ENCODE assay signal across 25 cellular contexts in genomic region chr12:53955776-53956250, GRCh38. TPM values are rescaled to one million over a fixed set of nuclear protein-coding genes. Genes with fewer than 3 reads are reported as not detected.
DNase-seq lines count a peak whose midpoint lies in the region; ATAC-seq and TF ChIP-seq lines count a peak whose summit lies in the region.
"Had no signal": no experiment of that assay in that cellular context is flagged by ENCODE, and none has a peak within 500 bp of the region (broad histone marks: within the 10 kb centered on the region; RNA-seq: fewer than 3 reads in every experiment).

No MANE protein-coding gene starts in this region.

- POLR2A ChIA-PET in activated CD8-positive, alpha-beta T cell treated with anti-CD3 and anti-CD28 coated beads, Interleukin-2, amount 10 ng/mL, durations not matched to agents 7 days and 5 days (lab: Charles Lee): no interaction called here
- POLR2A ChIA-PET in activated CD8-positive, alpha-beta T cell treated with anti-CD3 and anti-CD28 coated beads for 36 hours (lab: Charles Lee): interaction anchor here (0.5 kb wide), 1 partner anchor 44 kb away, joined by 3 read pairs; no protein-coding TSS in a partner anchor
- POLR2A ChIA-PET in Caco-2 (lab: Charles Lee): no interaction called here
- POLR2A ChIA-PET in naive thymus-derived CD8-positive, alpha-beta T cell (lab: Charles Lee): no interaction called here

- peak overlapping the region; percentile 55 for H3K27ac Mint-ChIP-seq in activated CD8-positive, alpha-beta T cell treated with anti-CD3 and anti-CD28 coated beads, Interleukin-2, amount 10 ng/mL, durations not matched to agents 7 days and 5 days
- no peak overlapping the region for H3K27ac Mint-ChIP-seq in activated CD8-positive, alpha-beta T cell treated with anti-CD3 and anti-CD28 coated beads for 36 hours
- no peak overlapping the region for H3K27ac Mint-ChIP-seq in Caco-2 (ENCODE audit: unreplicated experiment)
- H3K27ac Mint-ChIP-seq in activated naive CD8-positive, alpha-beta T cell treated with anti-CD3 and anti-CD28 coated beads, Interleukin-2, amount 50 U/mL, for 24 hours: peak overlapping the region; percentile 16
- H3K27ac Mint-ChIP-seq in naive thymus-derived CD8-positive, alpha-beta T cell: peak overlapping the region in 2 of 10 donors; percentile 63 to 83
- H3K27ac Mint-ChIP-seq: CD4-positive, alpha-beta T cell had no signal

- no peaks in the 10 kb centered on the region for H3K9me3 ChIP-seq in Caco-2
- H3K9me3 ChIP-seq: breast epithelium, HAP-1, left ventricle myocardium inferior had no signal

- H3K4me3 ChIP-seq in Caco-2 (ENCODE audit: low read depth, low read length): peak overlapping the region; percentile 94
- H3K4me3 ChIP-seq: HAP-1, left ventricle myocardium inferior had no signal

- H3K9me3 Mint-ChIP-seq in activated CD8-positive, alpha-beta T cell treated with anti-CD3 and anti-CD28 coated beads, Interleukin-2, amount 10 ng/mL, durations not matched to agents 7 days and 5 days (ENCODE audit: insufficient read depth): no peaks in the 10 kb centered on the region
- no peaks in the 10 kb centered on the region for H3K9me3 Mint-ChIP-seq in activated CD8-positive, alpha-beta T cell treated with anti-CD3 and anti-CD28 coated beads for 36 hours
- no peaks in the 10 kb centered on the region for H3K9me3 Mint-ChIP-seq in Caco-2 (ENCODE audit: unreplicated experiment)
- H3K9me3 Mint-ChIP-seq in activated naive CD8-positive, alpha-beta T cell treated with anti-CD3 and anti-CD28 coated beads, Interleukin-2, amount 50 U/mL, for 24 hours: no peaks in the 10 kb centered on the region
- peaks cover 0 to 15% (median 0%) of the 10 kb centered on the region in 9 donors for H3K9me3 Mint-ChIP-seq in naive thymus-derived CD8-positive, alpha-beta T cell
- H3K9me3 Mint-ChIP-seq: CD4-positive, alpha-beta T cell had no signal

- no TSS peak for BruUV-seq in Caco-2 (replicated peaks; lab: Mats Ljungman, UMichigan)

- no peak for ATAC-seq in activated CD8-positive, alpha-beta T cell treated with anti-CD3 and anti-CD28 coated beads, Interleukin-2, amount 10 ng/mL, durations not matched to agents 7 days and 5 days
- ATAC-seq in activated CD8-positive, alpha-beta T cell treated with anti-CD3 and anti-CD28 coated beads for 36 hours: no peak
- ATAC-seq in activated naive CD8-positive, alpha-beta T cell treated with anti-CD3 and anti-CD28 coated beads, Interleukin-2, amount 50 U/mL, for 24 hours: no peak
- no peak for ATAC-seq in naive thymus-derived CD8-positive, alpha-beta T cell
- ATAC-seq: activated CD4-positive, CD25-positive, alpha-beta regulatory T cell treated with anti-CD3 and anti-CD28 coated beads, Interleukin-2, amount 50 U/mL, for 24 hours had no signal

- H3K27me3 Mint-ChIP-seq in activated CD8-positive, alpha-beta T cell treated with anti-CD3 and anti-CD28 coated beads, Interleukin-2, amount 10 ng/mL, durations not matched to agents 7 days and 5 days (ENCODE audit: low read depth): peaks cover 92% of the 10 kb centered on the region
- H3K27me3 Mint-ChIP-seq in activated CD8-positive, alpha-beta T cell treated with anti-CD3 and anti-CD28 coated beads for 36 hours: peaks cover 91% of the 10 kb centered on the region
- no peaks in the 10 kb centered on the region for H3K27me3 Mint-ChIP-seq in Caco-2 (ENCODE audit: insufficient read depth, unreplicated experiment)
- peaks cover 86% of the 10 kb centered on the region for H3K27me3 Mint-ChIP-seq in activated naive CD8-positive, alpha-beta T cell treated with anti-CD3 and anti-CD28 coated beads, Interleukin-2, amount 50 U/mL, for 24 hours
- H3K27me3 Mint-ChIP-seq in naive thymus-derived CD8-positive, alpha-beta T cell: peaks cover 52 to 95% (median 73%) of the 10 kb centered on the region in 5 donors

- CTCF ChIA-PET in activated CD8-positive, alpha-beta T cell treated with anti-CD3 and anti-CD28 coated beads, Interleukin-2, amount 10 ng/mL, durations not matched to agents 7 days and 5 days (lab: Charles Lee): no interaction called here
- CTCF ChIA-PET in activated CD8-positive, alpha-beta T cell treated with anti-CD3 and anti-CD28 coated beads for 36 hours (lab: Charles Lee): interaction anchor here (1.0 kb wide), 1 partner anchor 9 kb away, joined by 3 read pairs; no protein-coding TSS in a partner anchor
- CTCF ChIA-PET in Caco-2 (lab: Charles Lee): interaction anchor here (1.2 kb wide), 1 partner anchor 17 kb away, joined by 16 read pairs; the partner anchor contains the start of gene HOXC13

- peak overlapping the region; percentile 29 for H3K4me3 Mint-ChIP-seq in activated CD8-positive, alpha-beta T cell treated with anti-CD3 and anti-CD28 coated beads, Interleukin-2, amount 10 ng/mL, durations not matched to agents 7 days and 5 days
- no peak overlapping the region for H3K4me3 Mint-ChIP-seq in activated CD8-positive, alpha-beta T cell treated with anti-CD3 and anti-CD28 coated beads for 36 hours
- peak overlapping the region; percentile 71 for H3K4me3 Mint-ChIP-seq in Caco-2 (ENCODE audit: unreplicated experiment)
- H3K4me3 Mint-ChIP-seq in activated naive CD8-positive, alpha-beta T cell treated with anti-CD3 and anti-CD28 coated beads, Interleukin-2, amount 50 U/mL, for 24 hours: no peak overlapping the region
- peak overlapping the region in 7 of 10 donors; percentile 4 to 60 (median 36) for H3K4me3 Mint-ChIP-seq in naive thymus-derived CD8-positive, alpha-beta T cell
- H3K4me3 Mint-ChIP-seq: CD4-positive, alpha-beta T cell had no signal

- no peak for DNase-seq in activated CD8-positive, alpha-beta T cell treated with anti-CD3 and anti-CD28 coated beads, Interleukin-2, amount 10 ng/mL, durations not matched to agents 7 days and 5 days
- DNase-seq in activated CD8-positive, alpha-beta T cell treated with anti-CD3 and anti-CD28 coated beads for 36 hours: no peak
- no peak for DNase-seq in Caco-2
- no peak for DNase-seq in activated naive CD8-positive, alpha-beta T cell treated with anti-CD3 and anti-CD28 coated beads, Interleukin-2, amount 50 U/mL, for 24 hours
- DNase-seq in naive thymus-derived CD8-positive, alpha-beta T cell: no peak
- DNase-seq in kidney glomerular epithelial cell (lab: John Stamatoyannopoulos, UW): no peak
- no peak for DNase-seq in central memory CD4-positive, alpha-beta T cell
- no peak for DNase-seq in pons (ENCODE audit: low spot score)
- DNase-seq: CD4-positive, alpha-beta T cell; DMS79; left ventricle myocardium inferior; NCI-H1436; NCI-H2171 treated with DMSO at 0.1 percent for 48 hours; NCI-H774; PC-3; stimulated activated CD4-positive, alpha-beta T cell treated with anti-CD3 and anti-CD28 coated beads, Interleukin-12 subunit alpha, Interleukin-12 subunit beta, amount 100 ng/mL, for 4 hours; stimulated activated CD8-positive, alpha-beta memory T cell treated with anti-CD3 and anti-CD28 coated beads, Interleukin-4, amount 100 ng/mL, for 48 hours had no signal

- TF ChIP-seq CTCF in activated CD8-positive, alpha-beta T cell treated with anti-CD3 and anti-CD28 coated beads for 36 hours (IDR thresholded peaks at IDR 0.05): no peak
- TF ChIP-seq CTCF in Caco-2 (IDR thresholded peaks at IDR 0.05; ENCODE audit: insufficient read depth in 1 of 2, low read depth in 1 of 2, low read length in 1 of 2, severe bottlenecking in 1 of 2, unreplicated experiment in 1 of 2): no peak

- H3K36me3 Mint-ChIP-seq in activated CD8-positive, alpha-beta T cell treated with anti-CD3 and anti-CD28 coated beads, Interleukin-2, amount 10 ng/mL, durations not matched to agents 7 days and 5 days (ENCODE audit: low read depth): peaks cover 9% of the 10 kb centered on the region
- no peaks in the 10 kb centered on the region for H3K36me3 Mint-ChIP-seq in activated CD8-positive, alpha-beta T cell treated with anti-CD3 and anti-CD28 coated beads for 36 hours (ENCODE audit: low read depth)
- peaks cover 9% of the 10 kb centered on the region for H3K36me3 Mint-ChIP-seq in Caco-2 (ENCODE audit: insufficient read depth, unreplicated experiment)
- H3K36me3 Mint-ChIP-seq in activated naive CD8-positive, alpha-beta T cell treated with anti-CD3 and anti-CD28 coated beads, Interleukin-2, amount 50 U/mL, for 24 hours (ENCODE audit: low read depth): no peaks in the 10 kb centered on the region
- peaks cover 5 to 10% (median 6%) of the 10 kb centered on the region in 3 donors for H3K36me3 Mint-ChIP-seq in naive thymus-derived CD8-positive, alpha-beta T cell

- H3K36me3 ChIP-seq in Caco-2 (ENCODE audit: control insufficient read depth, insufficient read depth, low read length): no peaks in the 10 kb centered on the region
- H3K36me3 ChIP-seq: breast epithelium, HAP-1, left ventricle myocardium inferior had no signal

- H3K27me3 ChIP-seq in Caco-2 (replicated peaks; ENCODE audit: control insufficient read depth, insufficient read depth, low read length): no peaks in the 10 kb centered on the region

- H3K4me1 ChIP-seq in Caco-2: peaks cover 24% of the 10 kb centered on the region
- H3K4me1 ChIP-seq: breast epithelium had no signal

- intact Hi-C loops in activated CD8-positive, alpha-beta T cell treated with anti-CD3 and anti-CD28 coated beads for 36 hours (cut with micrococcal nuclease): loop anchor here (5.0 kb wide), 1 partner anchor 36 kb away; no protein-coding TSS in a partner anchor
- intact Hi-C loops in Caco-2 (cut with micrococcal nuclease; ENCODE audit: unreplicated experiment): loop anchor here (2.0 kb wide), 1 partner anchor 23 kb away; no protein-coding TSS in a partner anchor

- peaks cover 14% of the 10 kb centered on the region for H3K4me1 Mint-ChIP-seq in activated CD8-positive, alpha-beta T cell treated with anti-CD3 and anti-CD28 coated beads, Interleukin-2, amount 10 ng/mL, durations not matched to agents 7 days and 5 days (ENCODE audit: low read depth)
- H3K4me1 Mint-ChIP-seq in activated CD8-positive, alpha-beta T cell treated with anti-CD3 and anti-CD28 coated beads for 36 hours (ENCODE audit: low read depth): peaks cover 21% of the 10 kb centered on the region
- peaks cover 14% of the 10 kb centered on the region for H3K4me1 Mint-ChIP-seq in Caco-2 (ENCODE audit: low read depth, unreplicated experiment)
- H3K4me1 Mint-ChIP-seq in activated naive CD8-positive, alpha-beta T cell treated with anti-CD3 and anti-CD28 coated beads, Interleukin-2, amount 50 U/mL, for 24 hours: peaks cover 9% of the 10 kb centered on the region
- peaks cover 15 to 55% (median 34%) of the 10 kb centered on the region in 4 donors for H3K4me1 Mint-ChIP-seq in naive thymus-derived CD8-positive, alpha-beta T cell

RNA-seq across cellular contexts. Expression of gene HOXC12, which starts 1.1 kb away (rescaled TPM):
- total RNA-seq in activated CD8-positive, alpha-beta T cell treated with anti-CD3 and anti-CD28 coated beads, Interleukin-2, amount 10 ng/mL, durations not matched to agents 7 days and 5 days: not detected
- total RNA-seq in activated CD8-positive, alpha-beta T cell treated with anti-CD3 and anti-CD28 coated beads for 36 hours: not detected
- total RNA-seq in Caco-2 (2022): 9.4 and 10.3 TPM in 2 replicates
- total RNA-seq in naive thymus-derived CD8-positive, alpha-beta T cell: not detected
- not detected for polyA plus RNA-seq in naive thymus-derived CD8-positive, alpha-beta T cell
- total RNA-seq: CD4-positive, alpha-beta T cell; HepG2; left ventricle myocardium inferior; mononuclear cell; renal cortical epithelial cell had no signal
- polyA plus RNA-seq: AG04450, HepG2 had no signal

RNA-seq across cellular contexts. Expression of gene HOXC11, which starts 17.1 kb away (rescaled TPM):
- not detected for total RNA-seq in activated CD8-positive, alpha-beta T cell treated with anti-CD3 and anti-CD28 coated beads, Interleukin-2, amount 10 ng/mL, durations not matched to agents 7 days and 5 days
- not detected for total RNA-seq in activated CD8-positive, alpha-beta T cell treated with anti-CD3 and anti-CD28 coated beads for 36 hours
- 1.7 and 2.2 TPM in 2 replicates for total RNA-seq in Caco-2 (2022)
- not detected for total RNA-seq in naive thymus-derived CD8-positive, alpha-beta T cell
- polyA plus RNA-seq in naive thymus-derived CD8-positive, alpha-beta T cell: not detected
- total RNA-seq: CD4-positive, alpha-beta T cell; HepG2; left ventricle myocardium inferior; mononuclear cell had no signal
- polyA plus RNA-seq: AG04450, HepG2 had no signal

RNA-seq across cellular contexts. Expression of gene HOXC13, which starts 17.2 kb away (rescaled TPM):
- not detected for total RNA-seq in activated CD8-positive, alpha-beta T cell treated with anti-CD3 and anti-CD28 coated beads, Interleukin-2, amount 10 ng/mL, durations not matched to agents 7 days and 5 days
- not detected for total RNA-seq in activated CD8-positive, alpha-beta T cell treated with anti-CD3 and anti-CD28 coated beads for 36 hours
- 6.4 and 7.3 TPM in 2 replicates for total RNA-seq in Caco-2 (2022)
- total RNA-seq in naive thymus-derived CD8-positive, alpha-beta T cell: not detected
- not detected for polyA plus RNA-seq in naive thymus-derived CD8-positive, alpha-beta T cell
- total RNA-seq: CD4-positive, alpha-beta T cell; fibroblast of villous mesenchyme; left ventricle myocardium inferior; mononuclear cell had no signal
- polyA plus RNA-seq: AG04450, HepG2 had no signal

RNA-seq across cellular contexts. Expression of gene HOTAIR, which starts 18.9 kb away (rescaled TPM):
- not detected for total RNA-seq in activated CD8-positive, alpha-beta T cell treated with anti-CD3 and anti-CD28 coated beads, Interleukin-2, amount 10 ng/mL, durations not matched to agents 7 days and 5 days
- total RNA-seq in activated CD8-positive, alpha-beta T cell treated with anti-CD3 and anti-CD28 coated beads for 36 hours: not detected
- 1.6 and 1.9 TPM in 2 replicates for total RNA-seq in Caco-2 (2022)
- total RNA-seq in naive thymus-derived CD8-positive, alpha-beta T cell: not detected
- polyA plus RNA-seq in naive thymus-derived CD8-positive, alpha-beta T cell: not detected
- total RNA-seq: CD4-positive, alpha-beta T cell; HepG2; left ventricle myocardium inferior; mononuclear cell had no signal
- polyA plus RNA-seq: AG04450, HepG2 had no signal

RNA-seq across cellular contexts. Expression of gene HOXC10, which starts 29.1 kb away (rescaled TPM):
- total RNA-seq in activated CD8-positive, alpha-beta T cell treated with anti-CD3 and anti-CD28 coated beads, Interleukin-2, amount 10 ng/mL, durations not matched to agents 7 days and 5 days: not detected
- not detected for total RNA-seq in activated CD8-positive, alpha-beta T cell treated with anti-CD3 and anti-CD28 coated beads for 36 hours
- 4.0 and 4.5 TPM in 2 replicates for total RNA-seq in Caco-2 (2022)
- not detected for total RNA-seq in naive thymus-derived CD8-positive, alpha-beta T cell
- polyA plus RNA-seq in naive thymus-derived CD8-positive, alpha-beta T cell: not detected
- total RNA-seq: CD4-positive, alpha-beta T cell; HepG2; left ventricle myocardium inferior; mononuclear cell had no signal
- polyA plus RNA-seq: AG04450, HepG2 had no signal

Comparison
In these comparisons a context has a peak if more than half of its experiments do, and no peak if none do; other contexts are left out.
1. H3K27ac Mint-ChIP-seq: peak in activated CD8-positive, alpha-beta T cell treated with anti-CD3 and anti-CD28 coated beads, Interleukin-2, amount 10 ng/mL, durations not matched to agents 7 days and 5 days (single experiment) and activated naive CD8-positive, alpha-beta T cell treated with anti-CD3 and anti-CD28 coated beads, Interleukin-2, amount 50 U/mL, for 24 hours (single experiment); none in activated CD8-positive, alpha-beta T cell treated with anti-CD3 and anti-CD28 coated beads for 36 hours (single experiment) and Caco-2 (single experiment).
2. H3K4me3 Mint-ChIP-seq: peak in activated CD8-positive, alpha-beta T cell treated with anti-CD3 and anti-CD28 coated beads, Interleukin-2, amount 10 ng/mL, durations not matched to agents 7 days and 5 days (single experiment), Caco-2 (single experiment) and naive thymus-derived CD8-positive, alpha-beta T cell (7 of 10); none in activated CD8-positive, alpha-beta T cell treated with anti-CD3 and anti-CD28 coated beads for 36 hours (single experiment) and activated naive CD8-positive, alpha-beta T cell treated with anti-CD3 and anti-CD28 coated beads, Interleukin-2, amount 50 U/mL, for 24 hours (single experiment).
3. RNA of gene HOXC12, which starts 1.1 kb away (total RNA-seq): 9.4 to 10.3 TPM in Caco-2; not detected in activated CD8-positive, alpha-beta T cell treated with anti-CD3 and anti-CD28 coated beads, Interleukin-2, amount 10 ng/mL, durations not matched to agents 7 days and 5 days, not detected in activated CD8-positive, alpha-beta T cell treated with anti-CD3 and anti-CD28 coated beads for 36 hours and not detected in naive thymus-derived CD8-positive, alpha-beta T cell; every median in the first group is over 10 times any median in the second.